ENCODE assay signal across 13 cellular contexts in the genomic region with DNA sequence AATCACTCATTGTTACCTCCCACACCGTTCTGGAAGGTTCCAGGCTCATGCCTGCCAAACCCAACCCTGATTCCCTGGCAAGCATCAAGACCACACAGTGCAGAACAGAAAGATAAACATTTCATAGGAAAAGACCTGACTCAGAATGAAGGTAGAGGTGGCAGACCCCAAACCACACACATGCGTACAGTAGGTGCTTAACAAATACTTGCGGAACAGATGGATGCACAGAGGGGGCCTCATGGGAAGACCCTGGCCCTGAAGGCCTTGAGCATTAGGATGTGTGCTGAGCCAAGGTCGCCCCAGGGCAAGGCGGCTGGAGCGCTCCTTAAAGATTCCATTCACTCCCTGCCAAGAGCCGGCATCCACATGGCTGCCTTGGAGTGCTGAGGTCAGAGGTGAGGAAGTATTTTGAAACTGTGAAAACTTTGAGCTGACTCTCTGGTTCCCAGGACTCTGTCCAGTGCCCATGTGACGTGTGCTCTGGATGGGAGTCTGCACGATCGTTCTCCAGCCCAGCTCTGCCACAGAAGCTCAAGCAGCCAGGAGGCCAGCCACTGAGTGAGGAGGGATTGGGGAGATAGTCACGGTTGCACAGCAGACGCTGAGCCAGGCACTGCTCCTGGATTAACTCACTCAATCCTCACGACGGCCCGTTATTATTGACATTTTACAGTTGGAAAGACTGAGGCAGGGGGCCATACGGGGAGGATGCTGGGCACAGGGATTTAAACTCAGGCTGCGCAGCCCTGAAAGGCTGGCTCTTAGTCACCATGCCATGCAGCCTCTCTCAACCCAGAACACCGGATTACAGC.
DNase-seq lines count a peak whose midpoint lies in the region; ATAC-seq and TF ChIP-seq lines count a peak whose summit lies in the region.
"Had no signal": no experiment of that assay in that cellular context is flagged by ENCODE, and none has a peak within 500 bp of the region (broad histone marks: within the 10 kb centered on the region; RNA-seq: fewer than 3 reads in every experiment).

No MANE protein-coding gene starts in this region.

- H3K4me3 Mint-ChIP-seq in nephron progenitor cell: no peak overlapping the region
- H3K4me3 Mint-ChIP-seq: activated CD4-positive, alpha-beta memory T cell treated with anti-CD3 and anti-CD28 coated beads for 36 hours; activated naive CD8-positive, alpha-beta T cell treated with anti-CD3 and anti-CD28 coated beads, Interleukin-2, amount 50 U/mL, for 24 hours had no signal

- TF ChIP-seq POLR2A in body of pancreas (IDR thresholded peaks at IDR 0.05) (no peak), vagina (IDR thresholded peaks at IDR 0.05) (no peak)

- H3K27me3 Mint-ChIP-seq in nephron progenitor cell (ENCODE audit: low read depth, poor library complexity): peaks cover 14% of the 10 kb centered on the region

- no peaks in the 10 kb centered on the region for H3K9me3 ChIP-seq in body of pancreas
- no peaks in the 10 kb centered on the region for H3K9me3 ChIP-seq in tibial artery
- no peaks in the 10 kb centered on the region for H3K9me3 ChIP-seq in vagina

- H3K27me3 ChIP-seq in body of pancreas (no peaks in the 10 kb centered on the region), tibial artery (no peaks in the 10 kb centered on the region), vagina (no peaks in the 10 kb centered on the region)
- H3K27me3 ChIP-seq: foreskin keratinocyte had no signal

- no peak overlapping the region for H3K27ac Mint-ChIP-seq in nephron progenitor cell
- H3K27ac Mint-ChIP-seq: activated CD4-positive, alpha-beta memory T cell treated with anti-CD3 and anti-CD28 coated beads for 36 hours; activated naive CD8-positive, alpha-beta T cell treated with anti-CD3 and anti-CD28 coated beads, Interleukin-2, amount 50 U/mL, for 24 hours had no signal

- H3K36me3 ChIP-seq in body of pancreas (replicated peaks in 1 of 2; ENCODE audit: insufficient read depth in 1 of 2, low read depth in 2 of 2) (no peaks in the 10 kb centered on the region), tibial artery (no peaks in the 10 kb centered on the region), vagina (no peaks in the 10 kb centered on the region)

- H3K4me1 ChIP-seq in body of pancreas (peaks cover 17% of the 10 kb centered on the region), tibial artery (peaks cover 0 to 22% (median 12%) of the 10 kb centered on the region in 4 donors), vagina (no peaks in the 10 kb centered on the region)
- H3K4me1 ChIP-seq: foreskin keratinocyte had no signal

- intact Hi-C loops in body of pancreas (cut with DNase I) (no loop called here), tibial artery (cut with DNase I; ENCODE audit: low total_unique reads) (no loop called here), vagina (cut with DNase I) (no loop called here)

- peak overlapping the region; percentile 48 to 72 (median 64) for H3K27ac ChIP-seq in body of pancreas
- H3K27ac ChIP-seq in tibial artery: peak overlapping the region in 1 of 2 donors; percentile 3
- no peak overlapping the region for H3K27ac ChIP-seq in vagina
- H3K27ac ChIP-seq: foreskin keratinocyte had no signal

- ATAC-seq in body of pancreas: peak; percentile 65
- ATAC-seq in HG03175 (IDR thresholded peaks at IDR 0.05; ENCODE audit: unreplicated experiment): no peak
- no peak for ATAC-seq in HG03521 (IDR thresholded peaks at IDR 0.05; ENCODE audit: unreplicated experiment)
- ATAC-seq: activated naive CD8-positive, alpha-beta T cell treated with anti-CD3 and anti-CD28 coated beads, Interleukin-2, amount 50 U/mL, for 24 hours; foreskin keratinocyte; GM12878 had no signal

- DNase-seq in body of pancreas (peak; percentile 31 to 70 (median 44)), globus pallidus (ENCODE audit: low spot score) (peak; percentile 46), nephron progenitor cell (peak; percentile 19), tibial artery (peak; percentile 70 to 89), AML-193 (lab: John Stamatoyannopoulos, UW) (no peak), vagina (ENCODE audit: extremely low spot score in 2 of 2) (no peak)
- DNase-seq: activated CD4-positive, alpha-beta memory T cell treated with anti-CD3 and anti-CD28 coated beads for 36 hours; activated naive CD8-positive, alpha-beta T cell treated with anti-CD3 and anti-CD28 coated beads, Interleukin-2, amount 50 U/mL, for 24 hours; foreskin keratinocyte; stimulated activated CD4-positive, alpha-beta T cell treated with anti-CD3 and anti-CD28 coated beads, Interleukin-4, amount 100 ng/mL, for 1 hour had no signal

- H3K4me1 Mint-ChIP-seq in nephron progenitor cell: peaks cover 73% of the 10 kb centered on the region
- H3K4me1 Mint-ChIP-seq: activated naive CD8-positive, alpha-beta T cell treated with anti-CD3 and anti-CD28 coated beads, Interleukin-2, amount 50 U/mL, for 24 hours had no signal

- TF ChIP-seq CTCF in body of pancreas (IDR thresholded peaks at IDR 0.05) (peak in 1 of 7 experiments; percentile 2), nephron progenitor cell (IDR thresholded peaks at IDR 0.05) (no peak), tibial artery (IDR thresholded peaks at IDR 0.05) (no peak), vagina (IDR thresholded peaks at IDR 0.05) (no peak)

- 48 to 49% methylated on average over 16 to 18 of the region's 18 CpGs for WGBS in body of pancreas, 2 donors

- no peaks in the 10 kb centered on the region for H3K36me3 Mint-ChIP-seq in nephron progenitor cell (ENCODE audit: low read depth)
- H3K36me3 Mint-ChIP-seq: activated CD4-positive, alpha-beta memory T cell treated with anti-CD3 and anti-CD28 coated beads for 36 hours had no signal

- no peaks in the 10 kb centered on the region for H3K9me3 Mint-ChIP-seq in nephron progenitor cell
- H3K9me3 Mint-ChIP-seq: activated CD4-positive, alpha-beta memory T cell treated with anti-CD3 and anti-CD28 coated beads for 36 hours; activated naive CD8-positive, alpha-beta T cell treated with anti-CD3 and anti-CD28 coated beads, Interleukin-2, amount 50 U/mL, for 24 hours had no signal

- H3K4me3 ChIP-seq in body of pancreas (no peak overlapping the region), tibial artery (no peak overlapping the region), vagina (no peak overlapping the region)
- H3K4me3 ChIP-seq: GM12878 had no signal

Comparison
In these comparisons a context has a peak if more than half of its experiments do, and no peak if none do; other contexts are left out.
1. DNase-seq: peak in body of pancreas (4 of 4), globus pallidus (single experiment), nephron progenitor cell (single experiment) and tibial artery (2 of 2); none in AML-193 (0 of 2) and vagina (0 of 2).